In the genomic region with DNA sequence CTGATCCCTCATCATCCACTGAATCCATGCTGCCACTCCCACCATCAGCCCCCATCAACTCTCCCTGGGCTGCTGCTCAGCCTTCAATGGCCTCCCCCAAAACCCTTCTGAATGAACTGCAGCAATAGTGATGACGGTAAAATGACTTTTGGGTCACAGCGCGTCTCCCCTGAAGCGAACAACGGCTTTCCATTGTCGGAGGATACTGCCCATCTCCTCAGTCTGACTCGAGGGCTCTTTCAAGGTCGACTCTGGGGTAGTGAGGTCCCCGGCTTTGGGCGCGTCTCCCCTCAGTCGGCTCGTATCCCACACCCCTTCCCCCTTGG, we compare ENCODE assay signal across 8 cellular contexts. TPM values are rescaled to one million over a fixed set of nuclear protein-coding genes. Genes with fewer than 3 reads are reported as not detected.
A peak's percentile ranks its signal among the peaks of the same experiment; 100 is the strongest.
DNase-seq lines count a peak whose midpoint lies in the region; ATAC-seq and TF ChIP-seq lines count a peak whose summit lies in the region.

No MANE protein-coding gene starts in this region.

- no peaks in the 10 kb centered on the region for H3K36me3 Mint-ChIP-seq in WTC11

- H3K27me3 ChIP-seq in HAP-1 (ENCODE audit: low read depth) = no peaks in the 10 kb centered on the region
- no peaks in the 10 kb centered on the region for H3K27me3 ChIP-seq in right cardiac atrium (ENCODE audit: control insufficient read depth, insufficient read depth)
- no peaks in the 10 kb centered on the region for H3K27me3 ChIP-seq in spleen (replicated peaks in 1 of 7)

- CTCF ChIA-PET in WTC11 (lab: Charles Lee) = interaction anchor here (0.6 to 6.9 kb wide), 36 partner anchors 8 to 299 kb away, joined by 3 to 119 read pairs (median 6); partner anchors contain the start of genes PXYLP1 and ZBTB38

- WGBS in right cardiac atrium = 11% methylated on average over 13 of the region's 13 CpGs
- WGBS in spleen, 5 donors = 5 to 16% (median 12%) methylated on average over 10 to 13 of the region's 13 CpGs

- no peak for DNase-seq in HAP-1 (ENCODE audit: low spot score in 2 of 2)
- DNase-seq in WTC11 (ENCODE audit: low spot score) = no peak
- DNase-seq in right cardiac atrium = no peak
- no peak for DNase-seq in spleen
- no peak for DNase-seq in DMS53 treated with DMSO at 0.1 percent for 48 hours (lab: John Stamatoyannopoulos, UW; ENCODE audit: unreplicated experiment)
- DNase-seq in foreskin melanocyte = no peak
- DNase-seq in posterior cingulate gyrus = no peak

- intact Hi-C loops in right cardiac atrium (cut with DNase I) (loop anchor here in 3 of 4 donors (5.0 to 10.0 kb wide), 3 partner anchors 51 to 146 kb away; partner anchors contain the start of gene ZBTB38 (in 1 of the 3)), spleen (cut with DNase I; ENCODE audit: low total_unique reads) (no loop called here), posterior cingulate gyrus (cut with DNase I) (loop anchor here (2.0 to 5.0 kb wide), 2 partner anchors 51 to 142 kb away; no protein-coding TSS in a partner anchor)

- H3K4me3 ChIP-seq in HAP-1 = peak overlapping the region; percentile 66
- H3K4me3 ChIP-seq in right cardiac atrium (ENCODE audit: low read length) = peak overlapping the region; percentile 40
- peak overlapping the region; percentile 51 to 82 (median 60) for H3K4me3 ChIP-seq in spleen

- TF ChIP-seq CTCF in WTC11 (IDR thresholded peaks at IDR 0.05) (no peak), spleen (IDR thresholded peaks at IDR 0.05 in 8 of 11, conservative IDR thresholded peaks at IDR 0.05 in 3 of 11) (no peak)

- H3K27ac ChIP-seq in right cardiac atrium (ENCODE audit: low read length) (peak overlapping the region; percentile 20), spleen (peak overlapping the region; percentile 59 to 91 (median 88))

- ATAC-seq in WTC11 (no peak), right cardiac atrium (no peak), HG03571 (IDR thresholded peaks at IDR 0.05; ENCODE audit: unreplicated experiment) (no peak)

- peaks cover 22% of the 10 kb centered on the region for H3K4me1 Mint-ChIP-seq in WTC11

- H3K27ac Mint-ChIP-seq in WTC11 = peak overlapping the region; percentile 87; the same call in 1 of the 2 replicates

- H3K9me3 ChIP-seq in HAP-1 (no peaks in the 10 kb centered on the region), right cardiac atrium (ENCODE audit: control insufficient read depth, low read length) (no peaks in the 10 kb centered on the region), spleen (no peaks in the 10 kb centered on the region)

- H3K4me3 Mint-ChIP-seq in WTC11 = peak overlapping the region; percentile 94

- no peak for TF ChIP-seq POLR2A in spleen (IDR thresholded peaks at IDR 0.05)

- POLR2A ChIA-PET in WTC11 (lab: Charles Lee) = interaction anchor here (0.6 to 1.2 kb wide), 3 partner anchors 57 to 480 kb away, joined by 3 to 4 read pairs (median 4); partner anchors contain the start of gene ZBTB38

- no peaks in the 10 kb centered on the region; the same call in 1 of the 2 replicates for H3K36me3 ChIP-seq in HAP-1 (replicated peaks)
- H3K36me3 ChIP-seq in spleen = no peaks in the 10 kb centered on the region

- peaks cover 22% of the 10 kb centered on the region for H3K27me3 Mint-ChIP-seq in WTC11 (ENCODE audit: low read depth)

- H3K4me1 ChIP-seq in HAP-1 (peaks cover 9% of the 10 kb centered on the region), right cardiac atrium (ENCODE audit: control insufficient read depth, insufficient read depth, low read length) (peaks cover 8% of the 10 kb centered on the region), spleen (peaks cover 5 to 44% (median 17%) of the 10 kb centered on the region in 6 donors)

- peaks cover 4% of the 10 kb centered on the region for H3K9me3 Mint-ChIP-seq in WTC11

- in situ Hi-C loops in HAP-1 (cut with MboI; ENCODE audit: low sequenced_read_pairs) = loop anchor here (25.0 kb wide), 1 partner anchor 251 kb away; no protein-coding TSS in a partner anchor

TF ChIP-seq in WTC11, 78 proteins besides CTCF, POLR2A, EP300 and RAD21:
- TF ChIP-seq FOXJ3 (CRISPR knock-in tag; IDR thresholded peaks at IDR 0.05; ENCODE audit: borderline replicate concordance) = no peak
- peak; percentile 56; the same call in 1 of the 2 replicates for TF ChIP-seq ZBTB21 (CRISPR knock-in tag; IDR thresholded peaks at IDR 0.05; ENCODE audit: borderline replicate concordance)

RNA-seq across cellular contexts. Expression of gene ZBTB38, which starts 57.2 kb away (rescaled TPM):
- 10.5 to 12.3 TPM (median 11.6 TPM) in 3 replicates for total RNA-seq in WTC11 (2021)
- 10 to 100 TPM; 68.6 to 76.9 (median 73.6) TPM for total RNA-seq in right cardiac atrium
- polyA plus RNA-seq in right cardiac atrium = 14.6 TPM
- total RNA-seq in spleen = 100 to 1,000 TPM in 2 of 7 donors, 10 to 100 TPM in 5; 42.8 to 122 (median 73.7) TPM
- 1 to 10 TPM; 4.8 to 8.4 (median 5.6) TPM for polyA plus RNA-seq in spleen
